Comparison of ENCODE assay signal across 9 cellular contexts in genomic region chr19:7658219-7658686, GRCh38. TPM values are rescaled to one million over a fixed set of nuclear protein-coding genes. Genes with fewer than 3 reads are reported as not detected.
A peak's percentile ranks its signal among the peaks of the same experiment; 100 is the strongest.
DNase-seq lines count a peak whose midpoint lies in the region; ATAC-seq, FAIRE-seq and TF ChIP-seq lines count a peak whose summit lies in the region.
"Had no signal": no experiment of that assay in that cellular context is flagged by ENCODE, and none has a peak within 500 bp of the region (broad histone marks: within the 10 kb centered on the region; RNA-seq: fewer than 3 reads in every experiment).

No MANE protein-coding gene starts in this region.

- H3K4me1 ChIP-seq in HEK293 (ENCODE audit: control insufficient read depth, insufficient read depth, low read length) (no peaks in the 10 kb centered on the region), HAP-1 (no peaks in the 10 kb centered on the region)

- POLR2A ChIA-PET in HEK293 (lab: Yijun Ruan, JAX), result no interaction called here
- POLR2A ChIA-PET in T-cell (lab: Charles Lee), result no interaction called here

- H3K4me3 ChIP-seq in HEK293 (ENCODE audit: low read depth, low read length) (no peak overlapping the region), HAP-1 (no peak overlapping the region)

- no peak overlapping the region for H3K27ac ChIP-seq in HEK293 (ENCODE audit: extremely low read depth, low read depth, low read length)

- no peaks in the 10 kb centered on the region for H3K27me3 Mint-ChIP-seq in T-cell

- H3K4me3 Mint-ChIP-seq in T-cell, result peak overlapping the region; percentile 59 to 74 (median 68)

- peaks cover 12 to 15% (median 13%) of the 10 kb centered on the region in 3 donors for H3K4me1 Mint-ChIP-seq in T-cell

- no peaks in the 10 kb centered on the region for H3K36me3 Mint-ChIP-seq in T-cell

- FAIRE-seq in GM18507 (lab: Jason Lieb, UNC), result peak; percentile 95

- peak overlapping the region; percentile 50 to 72 for H3K27ac Mint-ChIP-seq in T-cell

- in situ Hi-C loops in HAP-1 (cut with MboI; ENCODE audit: low sequenced_read_pairs), result no loop called here

- H3K9me3 ChIP-seq in HEK293 (ENCODE audit: control insufficient read depth, insufficient read depth, low read depth, low read length) (no peaks in the 10 kb centered on the region), HAP-1 (no peaks in the 10 kb centered on the region)

- peak; percentile 71 to 99 (median 78) for ATAC-seq in T-cell (replicated peaks in 1 of 4)

- H3K36me3 ChIP-seq in HEK293 (ENCODE audit: control insufficient read depth in 2 of 2, insufficient read depth in 1 of 2, low read length in 2 of 2), result no peaks in the 10 kb centered on the region
- no peaks in the 10 kb centered on the region for H3K36me3 ChIP-seq in HAP-1 (replicated peaks)

- CTCF ChIA-PET in HEK293 (lab: Yijun Ruan, JAX) (interaction anchor here (0.6 to 1.3 kb wide), 5 partner anchors 23 to 317 kb away, joined by 3 to 4 read pairs (median 3); partner anchors contain the start of gene TRAPPC5), T-cell (lab: Charles Lee) (interaction anchor here in 1 of 2 donors (0.5 to 1.2 kb wide), 2 partner anchors 23 to 90 kb away, joined by 3 to 4 read pairs; partner anchors contain the start of gene TRAPPC5)

- no peaks in the 10 kb centered on the region for H3K9me3 Mint-ChIP-seq in T-cell

- DNase-seq in GM18507 (ENCODE audit: extremely low spot score, insufficient read length, low read depth) (peak; percentile 87), T-cell (peak in 15 of 34 experiments; percentile 29 to 65 (median 40)), medulla oblongata (ENCODE audit: extremely low spot score) (peak; percentile 65), epidermal melanocyte (ENCODE audit: insufficient read length, low spot score) (no peak), glomerular visceral epithelial cell (ENCODE audit: extremely low spot score) (no peak), HAP-1 (ENCODE audit: low spot score in 2 of 2) (no peak), cerebellar cortex (ENCODE audit: low spot score) (no peak)
- DNase-seq: IMR-90 had no signal

- no peaks in the 10 kb centered on the region; the same call in 1 of the 2 replicates for H3K27me3 ChIP-seq in HAP-1 (ENCODE audit: low read depth)

- TF ChIP-seq CTCF in HEK293 (tag by site-specific recombination; IDR thresholded peaks at IDR 0.05), result no peak

TF ChIP-seq in HEK293, 187 proteins besides CTCF, POLR2A, EP300 and RAD21:
- peak; percentile 86 for TF ChIP-seq PRDM4 (tag by site-specific recombination; IDR thresholded peaks at IDR 0.05)
- no peak for TF ChIP-seq ZNF239 (tag by site-specific recombination; IDR thresholded peaks at IDR 0.05)
- no peak for TF ChIP-seq MEIS1 (CRISPR knock-in tag; IDR thresholded peaks at IDR 0.05; ENCODE audit: borderline replicate concordance)
- TF ChIP-seq SP2 (tag by site-specific recombination; IDR thresholded peaks at IDR 0.05), result peak; percentile 41
- 0 out of 2 replicates have a peak, but pooled peaks have one; percentile 39 for TF ChIP-seq SCRT2 (tag by site-specific recombination; IDR thresholded peaks at IDR 0.05)
TF ChIP-seq in HEK293: peak in this region for 3.

RNA-seq across cellular contexts. Expression of gene RETN, which starts 10.6 kb away (rescaled TPM):
- 1 to 10 TPM in 1 of 5 donors, not detected in 4; 1.6 TPM for total RNA-seq in T-cell
- total RNA-seq: IMR-90 had no signal

RNA-seq across cellular contexts. Expression of gene MCEMP1, which starts 18.6 kb away (rescaled TPM):
- total RNA-seq in T-cell, result under 1 TPM in 1 of 5 donors, not detected in 4; 0.26 TPM
- total RNA-seq: IMR-90 had no signal

RNA-seq across cellular contexts. Expression of gene STXBP2, which starts 21.3 kb away (rescaled TPM):
- total RNA-seq in T-cell, result 100 to 1,000 TPM; 185 to 229 (median 228) TPM

RNA-seq across cellular contexts. Expression of gene TRAPPC5, which starts 22.4 kb away (rescaled TPM):
- 10 to 100 TPM; 39.2 to 75.3 (median 69.4) TPM for total RNA-seq in T-cell

RNA-seq across cellular contexts. Expression of gene PCP2, which starts 24.7 kb away (rescaled TPM):
- total RNA-seq in T-cell, result 1 to 10 TPM; 1.6 to 8.9 (median 5.9) TPM
- total RNA-seq: IMR-90 had no signal

Comparison
In these comparisons a context has a peak if more than half of its experiments do, and no peak if none do; other contexts are left out.
1. DNase-seq: peak in GM18507 (single experiment) and medulla oblongata (single experiment); none in epidermal melanocyte (single experiment), glomerular visceral epithelial cell (single experiment), HAP-1 (0 of 2) and cerebellar cortex (single experiment).